In the genomic region with DNA sequence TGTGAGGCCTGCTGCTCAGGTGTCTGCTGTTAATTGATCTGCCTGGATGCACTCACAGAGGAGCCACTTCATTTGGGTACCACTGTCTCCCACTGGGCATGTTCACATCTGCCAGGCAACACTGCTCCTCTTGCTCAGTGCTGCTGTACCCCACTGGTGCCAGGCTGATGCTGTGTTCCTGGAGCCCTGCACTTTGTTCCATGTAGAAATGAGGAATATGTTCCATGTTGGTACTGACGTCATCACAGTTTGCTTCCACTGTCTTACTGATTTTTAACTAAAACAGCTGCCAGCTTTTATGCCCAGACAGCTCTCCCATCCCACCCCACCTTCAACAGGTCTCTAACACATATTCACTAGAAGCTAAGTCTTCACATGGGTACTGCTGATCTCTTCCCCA, we compare ENCODE assay signal across 27 cellular contexts.
"Had no signal": no experiment of that assay in that cellular context is flagged by ENCODE, and none has a peak within 500 bp of the region (broad histone marks: within the 10 kb centered on the region; RNA-seq: fewer than 3 reads in every experiment).

No MANE protein-coding gene starts in this region.

- H3K27me3 ChIP-seq: esophagus squamous epithelium, testis, tibial artery, upper lobe of right lung, vagina had no signal

- DNase-seq: dermis blood vessel endothelial cell; effector memory CD4-positive, alpha-beta T cell; esophagus squamous epithelium; foreskin melanocyte; hypothalamus; immature natural killer cell; islet precursor cell; kidney glomerular epithelial cell; left colon; left ventricle myocardium superior; lower lobe of right lung; natural killer cell; stimulated activated CD4-positive, alpha-beta T cell treated with anti-CD3 and anti-CD28 coated beads, Interleukin-12 subunit alpha, Interleukin-12 subunit beta, amount 100 ng/mL, for 4 hours; stimulated activated CD4-positive, alpha-beta T cell treated with anti-CD3 and anti-CD28 coated beads, Interleukin-1b, Interleukin-23, amount 100 ng/mL, for 48 hours; stimulated activated CD4-positive, alpha-beta T cell treated with anti-CD3 and anti-CD28 coated beads, Interleukin-4, amount 100 ng/mL, for 1 hour; stimulated activated CD8-positive, alpha-beta memory T cell treated with anti-CD3 and anti-CD28 coated beads, Interleukin-4, amount 100 ng/mL, for 48 hours; stimulated activated naive CD4-positive, alpha-beta T cell treated with Interleukin-2 at 50 U/mL for 16 hours; substantia nigra; testis; tibial artery; upper lobe of right lung had no signal

- H3K36me3 Mint-ChIP-seq: immature natural killer cell, natural killer cell had no signal

- H3K4me1 Mint-ChIP-seq: immature natural killer cell, natural killer cell, neural crest cell had no signal

- H3K4me2 ChIP-seq: smooth muscle cell had no signal

- H3K27ac Mint-ChIP-seq: immature natural killer cell, natural killer cell, progenitor cell of endocrine pancreas had no signal

- H3K4me1 ChIP-seq: esophagus squamous epithelium, parathyroid adenoma, vagina had no signal

- H3K9ac ChIP-seq: parathyroid adenoma had no signal

- H3K36me3 ChIP-seq: esophagus squamous epithelium, lower lobe of right lung, tibial artery, upper lobe of right lung, vagina had no signal

- H2AFZ ChIP-seq: parathyroid adenoma had no signal

- H3K4me3 ChIP-seq: coronary artery, esophagus squamous epithelium, lower lobe of right lung, smooth muscle cell, testis, tibial artery, upper lobe of right lung, vagina had no signal

- H3K9me3 ChIP-seq: esophagus squamous epithelium, lower lobe of right lung, testis, tibial artery, upper lobe of right lung, vagina had no signal

- H3K9me3 Mint-ChIP-seq: natural killer cell, neural crest cell had no signal

- H3K4me3 Mint-ChIP-seq: immature natural killer cell, natural killer cell, neural crest cell had no signal

- H3K27me3 Mint-ChIP-seq: progenitor cell of endocrine pancreas had no signal

- H3K27ac ChIP-seq: coronary artery, esophagus squamous epithelium, lower lobe of right lung, parathyroid adenoma, testis, tibial artery, upper lobe of right lung, vagina had no signal
